In the genomic region with DNA sequence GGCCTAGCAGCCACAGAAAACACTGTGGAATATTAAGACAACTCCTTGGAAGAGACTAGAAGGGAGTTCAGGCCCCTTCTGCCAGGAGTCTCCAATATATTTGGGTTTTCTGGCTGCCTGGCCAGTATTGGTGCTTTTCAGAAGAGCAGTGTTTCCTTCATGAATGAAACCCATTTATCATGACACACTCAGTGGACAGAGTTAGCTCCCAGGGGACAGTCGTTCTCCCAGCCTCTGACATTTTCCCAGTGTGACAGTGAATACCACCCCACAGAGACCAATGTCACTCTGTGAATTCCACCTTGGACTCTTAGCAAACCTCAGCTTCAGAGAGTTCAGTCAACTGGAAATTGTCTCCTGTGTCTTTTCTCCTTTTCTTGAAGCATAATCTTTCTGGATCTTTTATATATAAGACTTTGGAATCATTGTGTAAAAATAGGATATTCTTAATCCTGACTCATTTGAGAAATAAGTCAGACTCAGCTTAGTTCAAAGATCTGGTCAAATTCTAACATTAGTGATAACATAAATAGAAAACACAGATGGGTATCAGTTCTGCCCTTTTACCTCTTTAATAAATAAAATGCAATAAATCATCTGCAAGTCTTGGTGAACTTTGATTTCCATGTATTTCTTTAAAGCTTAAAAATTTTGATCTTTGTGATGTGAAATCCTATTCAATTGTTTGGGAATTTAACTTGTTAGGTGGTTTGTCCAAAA, we compare ENCODE assay signal across 2 cellular contexts.
TF ChIP-seq lines count a peak whose summit lies in the region.

No MANE protein-coding gene starts in this region.

TF ChIP-seq in SK-N-SH, 30 proteins besides CTCF, POLR2A, EP300 and RAD21 (continued from another document):
- TF ChIP-seq JUND (IDR thresholded peaks at IDR 0.05) (no peak), MEF2A (IDR thresholded peaks at IDR 0.05; ENCODE audit: borderline replicate concordance, low read depth) (peak; percentile 53; the same call in 1 of the 2 replicates), GABPA (IDR thresholded peaks at IDR 0.05; ENCODE audit: low read depth) (no peak)
- TF ChIP-seq, protein P1, sequence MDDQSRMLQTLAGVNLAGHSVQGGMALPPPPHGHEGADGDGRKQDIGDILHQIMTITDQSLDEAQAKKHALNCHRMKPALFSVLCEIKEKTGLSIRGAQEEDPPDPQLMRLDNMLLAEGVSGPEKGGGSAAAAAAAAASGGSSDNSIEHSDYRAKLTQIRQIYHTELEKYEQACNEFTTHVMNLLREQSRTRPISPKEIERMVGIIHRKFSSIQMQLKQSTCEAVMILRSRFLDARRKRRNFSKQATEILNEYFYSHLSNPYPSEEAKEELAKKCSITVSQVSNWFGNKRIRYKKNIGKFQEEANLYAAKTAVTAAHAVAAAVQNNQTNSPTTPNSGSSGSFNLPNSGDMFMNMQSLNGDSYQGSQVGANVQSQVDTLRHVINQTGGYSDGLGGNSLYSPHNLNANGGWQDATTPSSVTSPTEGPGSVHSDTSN (IDR thresholded peaks at IDR 0.05): peak; percentile 14; the same call in 1 of the 2 replicates

TF ChIP-seq in SK-N-SH treated with all-trans-retinoic acid at 6 μM for 48 hours, 23 proteins besides CTCF, POLR2A, EP300 and RAD21 (continued from another document):
- no peak for TF ChIP-seq BACH2 (CRISPR knock-in tag; IDR thresholded peaks at IDR 0.05; ENCODE audit: borderline replicate concordance)
- TF ChIP-seq, protein P2, sequence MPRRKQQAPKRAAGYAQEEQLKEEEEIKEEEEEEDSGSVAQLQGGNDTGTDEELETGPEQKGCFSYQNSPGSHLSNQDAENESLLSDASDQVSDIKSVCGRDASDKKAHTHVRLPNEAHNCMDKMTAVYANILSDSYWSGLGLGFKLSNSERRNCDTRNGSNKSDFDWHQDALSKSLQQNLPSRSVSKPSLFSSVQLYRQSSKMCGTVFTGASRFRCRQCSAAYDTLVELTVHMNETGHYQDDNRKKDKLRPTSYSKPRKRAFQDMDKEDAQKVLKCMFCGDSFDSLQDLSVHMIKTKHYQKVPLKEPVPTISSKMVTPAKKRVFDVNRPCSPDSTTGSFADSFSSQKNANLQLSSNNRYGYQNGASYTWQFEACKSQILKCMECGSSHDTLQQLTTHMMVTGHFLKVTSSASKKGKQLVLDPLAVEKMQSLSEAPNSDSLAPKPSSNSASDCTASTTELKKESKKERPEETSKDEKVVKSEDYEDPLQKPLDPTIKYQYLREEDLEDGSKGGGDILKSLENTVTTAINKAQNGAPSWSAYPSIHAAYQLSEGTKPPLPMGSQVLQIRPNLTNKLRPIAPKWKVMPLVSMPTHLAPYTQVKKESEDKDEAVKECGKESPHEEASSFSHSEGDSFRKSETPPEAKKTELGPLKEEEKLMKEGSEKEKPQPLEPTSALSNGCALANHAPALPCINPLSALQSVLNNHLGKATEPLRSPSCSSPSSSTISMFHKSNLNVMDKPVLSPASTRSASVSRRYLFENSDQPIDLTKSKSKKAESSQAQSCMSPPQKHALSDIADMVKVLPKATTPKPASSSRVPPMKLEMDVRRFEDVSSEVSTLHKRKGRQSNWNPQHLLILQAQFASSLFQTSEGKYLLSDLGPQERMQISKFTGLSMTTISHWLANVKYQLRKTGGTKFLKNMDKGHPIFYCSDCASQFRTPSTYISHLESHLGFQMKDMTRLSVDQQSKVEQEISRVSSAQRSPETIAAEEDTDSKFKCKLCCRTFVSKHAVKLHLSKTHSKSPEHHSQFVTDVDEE (CRISPR knock-in tag; IDR thresholded peaks at IDR 0.05): no peak
- no peak for TF ChIP-seq PPARA (CRISPR knock-in tag; IDR thresholded peaks at IDR 0.05; ENCODE audit: borderline replicate concordance)
- TF ChIP-seq ZNF565 (CRISPR knock-in tag; conservative IDR thresholded peaks at IDR 0.05; ENCODE audit: low read depth): no peak
- TF ChIP-seq, protein P3, sequence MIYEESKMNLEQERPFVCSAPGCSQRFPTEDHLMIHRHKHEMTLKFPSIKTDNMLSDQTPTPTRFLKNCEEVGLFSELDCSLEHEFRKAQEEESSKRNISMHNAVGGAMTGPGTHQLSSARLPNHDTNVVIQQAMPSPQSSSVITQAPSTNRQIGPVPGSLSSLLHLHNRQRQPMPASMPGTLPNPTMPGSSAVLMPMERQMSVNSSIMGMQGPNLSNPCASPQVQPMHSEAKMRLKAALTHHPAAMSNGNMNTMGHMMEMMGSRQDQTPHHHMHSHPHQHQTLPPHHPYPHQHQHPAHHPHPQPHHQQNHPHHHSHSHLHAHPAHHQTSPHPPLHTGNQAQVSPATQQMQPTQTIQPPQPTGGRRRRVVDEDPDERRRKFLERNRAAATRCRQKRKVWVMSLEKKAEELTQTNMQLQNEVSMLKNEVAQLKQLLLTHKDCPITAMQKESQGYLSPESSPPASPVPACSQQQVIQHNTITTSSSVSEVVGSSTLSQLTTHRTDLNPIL (CRISPR knock-in tag; IDR thresholded peaks at IDR 0.05; ENCODE audit: low read depth): no peak
- TF ChIP-seq RARB (CRISPR knock-in tag; IDR thresholded peaks at IDR 0.05): no peak
- no peak for TF ChIP-seq GLIS3 (CRISPR knock-in tag; IDR thresholded peaks at IDR 0.05)
- TF ChIP-seq ZC3H10 (CRISPR knock-in tag; IDR thresholded peaks at IDR 0.05): no peak
- no peak for TF ChIP-seq TOX (CRISPR knock-in tag; IDR thresholded peaks at IDR 0.05; ENCODE audit: borderline replicate concordance)
